ENCODE assay signal across 9 cellular contexts in genomic region chr2:160405077-160405865, GRCh38.
DNase-seq lines count a peak whose midpoint lies in the region; ATAC-seq and TF ChIP-seq lines count a peak whose summit lies in the region.
"Had no signal": no experiment of that assay in that cellular context is flagged by ENCODE, and none has a peak within 500 bp of the region (broad histone marks: within the 10 kb centered on the region; RNA-seq: fewer than 3 reads in every experiment).

No MANE protein-coding gene starts in this region.

- H3K4me1 Mint-ChIP-seq in activated B cell treated with CpG ODN at 0.5 μM for 24 hours = peaks cover 73% of the 10 kb centered on the region

- no peak for ATAC-seq in activated B cell treated with CpG ODN at 0.5 μM for 24 hours (ENCODE audit: low read depth)

- peak overlapping the region in 16 of 21 experiments; percentile 9 to 100 (median 98) for H3K27ac ChIP-seq in skin epidermis
- H3K27ac ChIP-seq: 22Rv1 had no signal

- TF ChIP-seq CTCF in activated B cell treated with CpG ODN at 0.5 μM for 24 hours (IDR thresholded peaks at IDR 0.05) = no peak

- intact Hi-C loops in activated B cell treated with CpG ODN at 0.5 μM for 24 hours (cut with micrococcal nuclease) = loop anchor here (5.0 to 10.0 kb wide), 3 partner anchors 87 to 1910 kb away; partner anchors contain the start of genes IFIH1, LY75 and RBMS1

- DNase-seq in NCI-H1417 (lab: John Stamatoyannopoulos, UW) = peak in 2 of 3 experiments; percentile 1 to 30
- no peak for DNase-seq in NCI-H1417 treated with DMSO at 0.1 percent for 48 hours (lab: John Stamatoyannopoulos, UW)
- no peak for DNase-seq in activated B cell treated with CpG ODN at 0.5 μM for 24 hours
- peak; percentile 75 for DNase-seq in foreskin melanocyte
- DNase-seq in hypothalamus (lab: John Stamatoyannopoulos, UW) = no peak
- no peak for DNase-seq in stimulated activated naive CD4-positive, alpha-beta T cell (lab: John Stamatoyannopoulos, UW)
- no peak for DNase-seq in SIG-M5 treated with dmso at 0.1 percent for 504 hours (lab: John Stamatoyannopoulos, UW; ENCODE audit: unreplicated experiment)

- H3K27me3 Mint-ChIP-seq in activated B cell treated with CpG ODN at 0.5 μM for 24 hours = no peaks in the 10 kb centered on the region

- H3K4me3 ChIP-seq in skin epidermis = peak overlapping the region in 5 of 7 experiments; percentile 83 to 98 (median 90)

- peaks cover 8% of the 10 kb centered on the region for H3K36me3 Mint-ChIP-seq in activated B cell treated with CpG ODN at 0.5 μM for 24 hours (ENCODE audit: low read depth)

- peak overlapping the region; percentile 76 for H3K27ac Mint-ChIP-seq in activated B cell treated with CpG ODN at 0.5 μM for 24 hours

- H3K9me3 Mint-ChIP-seq in activated B cell treated with CpG ODN at 0.5 μM for 24 hours = no peaks in the 10 kb centered on the region

- peak overlapping the region; percentile 64 for H3K4me3 Mint-ChIP-seq in activated B cell treated with CpG ODN at 0.5 μM for 24 hours

- POLR2A ChIA-PET in activated B cell treated with CpG ODN at 0.5 μM for 24 hours (lab: Charles Lee) = interaction anchor here (3.2 kb wide), 1 partner anchor 24 kb away, joined by 37 read pairs; no protein-coding TSS in a partner anchor

- CTCF ChIA-PET in activated B cell treated with CpG ODN at 0.5 μM for 24 hours (lab: Charles Lee) = interaction anchor here (2.3 kb wide), 1 partner anchor 23 kb away, joined by 7 read pairs; no protein-coding TSS in a partner anchor

Comparison
In these comparisons a context has a peak if more than half of its experiments do, and no peak if none do; other contexts are left out.
1. DNase-seq: peak in NCI-H1417 (2 of 3) and foreskin melanocyte (single experiment); none in NCI-H1417 treated with DMSO at 0.1 percent for 48 hours (single experiment), activated B cell treated with CpG ODN at 0.5 μM for 24 hours (single experiment), hypothalamus (0 of 51), stimulated activated naive CD4-positive, alpha-beta T cell (0 of 6) and SIG-M5 treated with dmso at 0.1 percent for 504 hours (single experiment).